Comparison of ENCODE assay signal across 8 cellular contexts in genomic region chr11:6474423-6474792, GRCh38. TPM values are rescaled to one million over a fixed set of nuclear protein-coding genes. Genes with fewer than 3 reads are reported as not detected.
DNase-seq lines count a peak whose midpoint lies in the region; ATAC-seq, FAIRE-seq and TF ChIP-seq lines count a peak whose summit lies in the region.

No MANE protein-coding gene starts in this region.

- H4K20me1 ChIP-seq in DND-41 (ENCODE audit: insufficient read depth, low read length) = peaks cover 9% of the 10 kb centered on the region; the same call in 1 of the 2 replicates

- peak overlapping the region; percentile 35 for H3K18ac ChIP-seq in trophoblast cell (ENCODE audit: low read length)

- H4K8ac ChIP-seq in trophoblast cell (ENCODE audit: low read depth, low read length) = peak overlapping the region; percentile 78

- peak overlapping the region; percentile 57; the same call in 1 of the 2 replicates for H2AFZ ChIP-seq in DND-41 (ENCODE audit: low read depth, low read length)
- H2AFZ ChIP-seq in trophoblast cell (ENCODE audit: insufficient read depth, low read length, poor library complexity) = peak overlapping the region; percentile 85

- H3K36me3 ChIP-seq in DND-41 (ENCODE audit: insufficient read depth, low read length) = peaks cover 29% of the 10 kb centered on the region
- H3K36me3 ChIP-seq in SJCRH30 = no peaks in the 10 kb centered on the region
- H3K36me3 ChIP-seq in esophagus (ENCODE audit: control insufficient read depth in 2 of 2, insufficient read depth in 2 of 2, low read length in 1 of 2) = peaks cover 10 to 20% of the 10 kb centered on the region in 2 donors
- H3K36me3 ChIP-seq in trophoblast cell (ENCODE audit: control insufficient read depth in 1 of 2, insufficient read depth in 2 of 2, low read length in 2 of 2) = peaks cover 30 to 31% of the 10 kb centered on the region in 2 experiments

- no peak overlapping the region for H3K23ac ChIP-seq in trophoblast cell (ENCODE audit: low read length)

- H2BK120ac ChIP-seq in trophoblast cell (ENCODE audit: insufficient read depth, low read length, poor library complexity) = peak overlapping the region; percentile 81

- H2AK5ac ChIP-seq in trophoblast cell (ENCODE audit: low read length) = no peak overlapping the region

- H3K4me1 ChIP-seq in DND-41 (ENCODE audit: insufficient read depth, low read length) (peaks cover 29% of the 10 kb centered on the region), SJCRH30 (no peaks in the 10 kb centered on the region), esophagus (ENCODE audit: control insufficient read depth in 2 of 2, insufficient read depth in 2 of 2, low read length in 1 of 2) (peaks cover 0 to 5% of the 10 kb centered on the region in 2 donors), trophoblast cell (ENCODE audit: control insufficient read depth in 1 of 2, insufficient read depth in 2 of 2, low read length in 2 of 2) (peaks cover 11 to 14% of the 10 kb centered on the region in 2 experiments)

- ATAC-seq in DND-41 (ENCODE audit: insufficient read depth, low read depth) = no peak; the same call in 2 of the 3 replicates

- H3K9ac ChIP-seq in DND-41 (ENCODE audit: low read depth, low read length) (peak overlapping the region; percentile 41), trophoblast cell (ENCODE audit: low read length) (peak overlapping the region; percentile 65)

- H3K4me3 ChIP-seq in DND-41 (ENCODE audit: low read depth in 1 of 2, low read length in 2 of 2) (peak overlapping the region in 1 of 2 experiments; percentile 54; a peak in 2 of 4 replicates), SJCRH30 (peak overlapping the region; percentile 86), esophagus (ENCODE audit: low read depth in 1 of 2, low read length in 2 of 2) (peak overlapping the region; percentile 43 to 69), trophoblast cell (ENCODE audit: low read depth, low read length) (peak overlapping the region; percentile 67)

- no peak overlapping the region for H3K27ac ChIP-seq in DND-41 (ENCODE audit: low read length)
- peak overlapping the region; percentile 48; the same call in 1 of the 2 replicates for H3K27ac ChIP-seq in SJCRH30
- peak overlapping the region; percentile 89 to 97 for H3K27ac ChIP-seq in esophagus (ENCODE audit: low read depth in 2 of 2, low read length in 1 of 2)
- H3K27ac ChIP-seq in trophoblast cell (ENCODE audit: low read depth, low read length) = peak overlapping the region; percentile 94

- peak overlapping the region; percentile 98 for H3K4me2 ChIP-seq in DND-41 (ENCODE audit: insufficient read depth, low read length)
- H3K4me2 ChIP-seq in trophoblast cell (ENCODE audit: low read length) = peak overlapping the region; percentile 92

- no peaks in the 10 kb centered on the region for H3K9me3 ChIP-seq in DND-41 (ENCODE audit: insufficient read depth, low read length, severe bottlenecking)
- no peaks in the 10 kb centered on the region for H3K9me3 ChIP-seq in SJCRH30 (replicated peaks)
- H3K9me3 ChIP-seq in esophagus (ENCODE audit: control insufficient read depth in 2 of 2, insufficient read depth in 1 of 2, low read depth in 1 of 2, low read length in 1 of 2) = no peaks in the 10 kb centered on the region
- H3K9me3 ChIP-seq in trophoblast cell (ENCODE audit: insufficient read depth, low read depth, low read length) = no peaks in the 10 kb centered on the region

- FAIRE-seq in urothelium cell line (lab: Jason Lieb, UNC) = no peak

- no peak overlapping the region for H2BK12ac ChIP-seq in trophoblast cell (ENCODE audit: low read length)

- 27 to 29% methylated on average over 6 of the region's 6 CpGs for WGBS in esophagus, 2 donors
- no CpG with 5 or more reads among the region's 6 CpGs for WGBS in trophoblast cell (ENCODE audit: extremely low coverage, insufficient coverage, insufficient read length)

- no peaks in the 10 kb centered on the region for H3K27me3 ChIP-seq in DND-41 (ENCODE audit: insufficient read depth, low read length, poor library complexity)
- no peaks in the 10 kb centered on the region for H3K27me3 ChIP-seq in SJCRH30
- H3K27me3 ChIP-seq in esophagus (ENCODE audit: control insufficient read depth in 1 of 2, insufficient read depth in 2 of 2, low read length in 2 of 2) = no peaks in the 10 kb centered on the region
- no peaks in the 10 kb centered on the region for H3K27me3 ChIP-seq in trophoblast cell (ENCODE audit: insufficient read depth, low read length)

- no peak for TF ChIP-seq CTCF in DND-41 (IDR thresholded peaks at IDR 0.05; ENCODE audit: borderline replicate concordance, extremely low read depth, low read length, poor library complexity, severe bottlenecking)

- peaks cover 11% of the 10 kb centered on the region for H3K79me1 ChIP-seq in trophoblast cell (ENCODE audit: low read length)

- H2BK5ac ChIP-seq in trophoblast cell (ENCODE audit: low read depth, low read length, poor library complexity) = peak overlapping the region; percentile 92

- H3K14ac ChIP-seq in trophoblast cell (ENCODE audit: low read length) = peak overlapping the region; percentile 88

- H4K12ac ChIP-seq in trophoblast cell (ENCODE audit: low read depth, low read length) = peak overlapping the region; percentile 93

- peak overlapping the region; percentile 82 for H4K91ac ChIP-seq in trophoblast cell (ENCODE audit: low read depth, low read length)

- H3K79me2 ChIP-seq in DND-41 (ENCODE audit: insufficient read depth, low read length) (peaks cover 6% of the 10 kb centered on the region), trophoblast cell (ENCODE audit: control insufficient read depth, insufficient read depth, low read length, poor library complexity) (peaks cover 7% of the 10 kb centered on the region)

- DNase-seq in DND-41 (no peak), SJCRH30 (no peak), trophoblast cell (no peak), cortex of kidney (lab: John Stamatoyannopoulos, UW) (no peak), urothelium cell line (ENCODE audit: low spot score) (no peak), NCI-H69 (lab: John Stamatoyannopoulos, UW) (no peak), HCEC 1CT (no peak)

- H3K4ac ChIP-seq in trophoblast cell (ENCODE audit: low read depth, low read length) = no peak overlapping the region

RNA-seq across cellular contexts. Expression of gene TRIM3, which starts 0.7 kb away (rescaled TPM):
- total RNA-seq in SJCRH30 (2014; rRNA removed; shearing (Covaris generic)) = 10.0 and 15.6 TPM in 2 replicates
- polyA plus RNA-seq in esophagus = 1 to 10 TPM; 7.5 to 7.6 TPM
- 8.2 and 8.9 TPM in 2 replicates for polyA plus RNA-seq in trophoblast cell (2013)

RNA-seq across cellular contexts. Expression of gene ARFIP2, which starts 6.7 kb away (rescaled TPM):
- total RNA-seq in SJCRH30 (2014; rRNA removed; shearing (Covaris generic)) = 39.5 and 40.1 TPM in 2 replicates
- 10 to 100 TPM; 29.3 to 42.5 TPM for polyA plus RNA-seq in esophagus
- 51.2 and 54.9 TPM in 2 replicates for polyA plus RNA-seq in trophoblast cell (2013)

RNA-seq across cellular contexts. Expression of gene TIMM10B, which starts 6.9 kb away (rescaled TPM):
- 40.9 and 41.1 TPM in 2 replicates for total RNA-seq in SJCRH30 (2014; rRNA removed; shearing (Covaris generic))
- 10 to 100 TPM in 1 of 2 donors, 1 to 10 TPM in 1; 7.9 to 15.9 TPM for polyA plus RNA-seq in esophagus
- 36.3 and 36.7 TPM in 2 replicates for polyA plus RNA-seq in trophoblast cell (2013)

RNA-seq across cellular contexts. Expression of gene DNHD1, which starts 22.7 kb away (rescaled TPM):
- total RNA-seq in SJCRH30 (2014; rRNA removed; shearing (Covaris generic)) = 3.5 and 4.7 TPM in 2 replicates
- 1 to 10 TPM; 2.0 to 7.2 TPM for polyA plus RNA-seq in esophagus
- polyA plus RNA-seq in trophoblast cell (2013) = 2.9 and 3.1 TPM in 2 replicates

RNA-seq across cellular contexts. Expression of gene HPX, which starts 33.6 kb away (rescaled TPM):
- total RNA-seq in SJCRH30 (2014; rRNA removed; shearing (Covaris generic)) = not detected in 2 replicates
- polyA plus RNA-seq in esophagus = under 1 TPM; 0.26 to 0.55 TPM
- polyA plus RNA-seq in trophoblast cell (2013) = 0.93 and 0.94 TPM in 2 replicates
